In genomic region chr2:203814661-203815540, GRCh38 we compare ENCODE assay signal across 8 cellular contexts.
DNase-seq lines count a peak whose midpoint lies in the region; ATAC-seq lines count a peak whose summit lies in the region.

No MANE protein-coding gene starts in this region.

- peak; percentile 85 for DNase-seq in CD1c-positive myeloid dendritic cell (ENCODE audit: extremely low spot score)
- peak; percentile 53 for DNase-seq in GM19238 (ENCODE audit: insufficient read length, low spot score)
- DNase-seq in NCI-H510A treated with DMSO at 0.1 percent for 48 hours (lab: John Stamatoyannopoulos, UW) = peak; percentile 80
- DNase-seq in effector CD4-positive, alpha-beta T cell = peak; percentile 31
- peak; percentile 79 for DNase-seq in medulla oblongata (ENCODE audit: extremely low spot score)
- DNase-seq in stimulated activated naive CD4-positive, alpha-beta T cell treated with Interleukin-2 at 50 U/mL for 16 hours (lab: John Stamatoyannopoulos, UW) = peak; percentile 35

- peak; percentile 62 for ATAC-seq in HG03457 (IDR thresholded peaks at IDR 0.05; ENCODE audit: unreplicated experiment)
- ATAC-seq in activated CD4-positive, CD25-positive, alpha-beta regulatory T cell treated with anti-CD3 and anti-CD28 coated beads, Interleukin-2, amount 50 U/mL, for 24 hours = peak; percentile 62

Comparison
In these comparisons a context has a peak if more than half of its experiments do, and no peak if none do; other contexts are left out.
1. Peak in every context shown above with its lines: DNase-seq and ATAC-seq.
2. DNase-seq: peak in every context shown above with its lines; median percentile 85 in CD1c-positive myeloid dendritic cell; 80 in NCI-H510A treated with DMSO at 0.1 percent for 48 hours; 79 in medulla oblongata; 53 in GM19238; 35 in stimulated activated naive CD4-positive, alpha-beta T cell treated with Interleukin-2 at 50 U/mL for 16 hours; 31 in effector CD4-positive, alpha-beta T cell.